Comparison of ENCODE assay signal across 8 cellular contexts in the genomic region with DNA sequence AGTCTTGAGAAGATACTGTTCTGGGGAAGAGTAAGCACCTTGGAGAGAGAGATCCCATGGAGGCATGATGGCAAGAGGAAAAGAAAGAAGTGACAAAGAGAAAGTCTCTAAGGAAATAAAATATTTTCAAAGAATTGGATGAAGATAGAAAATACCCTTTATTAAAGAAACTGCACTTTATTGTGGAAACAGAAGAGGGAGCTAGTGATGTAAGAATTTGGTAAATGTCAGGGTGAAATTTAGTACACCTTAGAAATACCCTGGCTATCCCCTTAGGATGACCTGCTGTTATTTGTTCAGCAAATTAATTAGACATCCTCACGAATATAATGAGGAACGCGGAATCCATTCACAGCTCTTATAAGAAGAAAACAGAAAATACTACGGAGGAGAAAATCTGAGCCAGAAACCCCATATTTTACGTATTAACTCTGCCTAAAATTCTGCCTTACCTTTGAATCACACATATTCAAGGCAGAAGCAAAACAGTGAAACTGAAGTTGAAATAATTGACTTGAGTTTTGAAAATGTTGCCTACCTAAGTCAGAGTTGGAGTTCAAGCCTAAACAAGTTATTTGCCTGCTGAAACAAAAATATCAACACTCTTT.
DNase-seq lines count a peak whose midpoint lies in the region; ATAC-seq and TF ChIP-seq lines count a peak whose summit lies in the region.
"Had no signal": no experiment of that assay in that cellular context is flagged by ENCODE, and none has a peak within 500 bp of the region (broad histone marks: within the 10 kb centered on the region; RNA-seq: fewer than 3 reads in every experiment).

No MANE protein-coding gene starts in this region.

- H3K36me3 Mint-ChIP-seq in neural crest cell (ENCODE audit: low read depth) = peaks cover 5% of the 10 kb centered on the region
- no peaks in the 10 kb centered on the region for H3K36me3 Mint-ChIP-seq in stimulated activated memory B cell treated with anti-CD40 and anti-IgM and Interleukin-4, amounts not matched to agents 10 μg/mL and 1 μg/mL and 100 μg/mL, for 72 hours
- H3K36me3 Mint-ChIP-seq: memory B cell had no signal

- H3K4me3 ChIP-seq in mucosa of descending colon = no peak overlapping the region

- peak; percentile 40 for TF ChIP-seq CTCF in GM12873 (IDR thresholded peaks at IDR 0.05; ENCODE audit: insufficient read depth, low read depth, low read length, missing control alignments)
- peak; percentile 71 for TF ChIP-seq CTCF in neural crest cell (conservative IDR thresholded peaks at IDR 0.05)
- TF ChIP-seq CTCF in mucosa of descending colon (IDR thresholded peaks at IDR 0.05) = no peak

- DNase-seq in NAMALWA (ENCODE audit: low spot score) (peak; percentile 64), cerebellar cortex (ENCODE audit: low spot score) (peak; percentile 5), neural crest cell (ENCODE audit: low read depth, low spot score) (no peak), HuH-7.5 (ENCODE audit: low spot score) (no peak), mucosa of descending colon (no peak)

- H3K27me3 Mint-ChIP-seq in neural crest cell (ENCODE audit: low read depth) = no peaks in the 10 kb centered on the region
- H3K27me3 Mint-ChIP-seq in stimulated activated memory B cell treated with anti-CD40 and anti-IgM and Interleukin-4, amounts not matched to agents 10 μg/mL and 1 μg/mL and 100 μg/mL, for 72 hours = peaks cover 10% of the 10 kb centered on the region

- no peak for ATAC-seq in stimulated activated memory B cell treated with anti-CD40 and anti-IgM and Interleukin-4, amounts not matched to agents 10 μg/mL and 1 μg/mL and 100 μg/mL, for 72 hours
- ATAC-seq in mucosa of descending colon = no peak

- H3K9me3 Mint-ChIP-seq in neural crest cell = peaks cover 9% of the 10 kb centered on the region
- peaks cover 3% of the 10 kb centered on the region for H3K9me3 Mint-ChIP-seq in stimulated activated memory B cell treated with anti-CD40 and anti-IgM and Interleukin-4, amounts not matched to agents 10 μg/mL and 1 μg/mL and 100 μg/mL, for 72 hours

- intact Hi-C loops in mucosa of descending colon (cut with DNase I, micrococcal nuclease) = no loop called here

- H3K4me1 Mint-ChIP-seq in neural crest cell = no peaks in the 10 kb centered on the region
- no peaks in the 10 kb centered on the region for H3K4me1 Mint-ChIP-seq in stimulated activated memory B cell treated with anti-CD40 and anti-IgM and Interleukin-4, amounts not matched to agents 10 μg/mL and 1 μg/mL and 100 μg/mL, for 72 hours
- H3K4me1 Mint-ChIP-seq: memory B cell had no signal

- H3K36me3 ChIP-seq in mucosa of descending colon (ENCODE audit: low read depth) = no peaks in the 10 kb centered on the region

- no peaks in the 10 kb centered on the region for H3K4me1 ChIP-seq in mucosa of descending colon (ENCODE audit: low read depth)

- no peak overlapping the region for H3K27ac Mint-ChIP-seq in neural crest cell (ENCODE audit: unreplicated experiment)
- no peak overlapping the region for H3K27ac Mint-ChIP-seq in stimulated activated memory B cell treated with anti-CD40 and anti-IgM and Interleukin-4, amounts not matched to agents 10 μg/mL and 1 μg/mL and 100 μg/mL, for 72 hours
- H3K27ac Mint-ChIP-seq: memory B cell had no signal

- no peak overlapping the region for H3K4me3 Mint-ChIP-seq in neural crest cell
- H3K4me3 Mint-ChIP-seq in stimulated activated memory B cell treated with anti-CD40 and anti-IgM and Interleukin-4, amounts not matched to agents 10 μg/mL and 1 μg/mL and 100 μg/mL, for 72 hours = no peak overlapping the region
- H3K4me3 Mint-ChIP-seq: memory B cell had no signal

- no peaks in the 10 kb centered on the region for H3K9me3 ChIP-seq in mucosa of descending colon

Comparison
In these comparisons a context has a peak if more than half of its experiments do, and no peak if none do; other contexts are left out.
1. DNase-seq: peak in NAMALWA (single experiment) and cerebellar cortex (single experiment); none in neural crest cell (single experiment), HuH-7.5 (single experiment) and mucosa of descending colon (0 of 3).